Comparison of ENCODE assay signal across 1 cellular context in genomic region chr11:72752088-72752914, GRCh38.
TF ChIP-seq lines count a peak whose summit lies in the region.

TSS of gene ARAP1 (minus strand) at chr11:72752408. CDS start at chr11:72727128, 25,280 bp downstream.

TF ChIP-seq in K562, 482 proteins besides CTCF, POLR2A, EP300 and RAD21 (continued from another document and continues in another):
- TF ChIP-seq ATF7 (IDR thresholded peaks at IDR 0.05) (peak; percentile 44; the same call in 1 of the 2 replicates), TBL1XR1 (IDR thresholded peaks at IDR 0.05; ENCODE audit: low read length in 2 of 2) (no peak), CXXC5 (CRISPR knock-in tag; IDR thresholded peaks at IDR 0.05) (peak; percentile 62), CREB1 (IDR thresholded peaks at IDR 0.05) (no peak), CREB1 (CRISPR knock-in tag; IDR thresholded peaks at IDR 0.05) (0 out of 2 replicates have a peak, but pooled peaks have one; percentile 10), OTX1 (CRISPR knock-in tag; IDR thresholded peaks at IDR 0.05) (0 out of 2 replicates have a peak, but pooled peaks have one; percentile 30), ZNF134 (CRISPR knock-in tag; conservative IDR thresholded peaks at IDR 0.05) (peak; percentile 50; the same call in 1 of the 2 replicates), HMGN3 (IDR thresholded peaks at IDR 0.05; ENCODE audit: borderline replicate concordance, extremely low read depth, insufficient read length, low read depth, low read length) (peak; percentile 62), KAT7 (CRISPR knock-in tag; IDR thresholded peaks at IDR 0.05; ENCODE audit: borderline replicate concordance) (0 out of 2 replicates have a peak, but pooled peaks have one; percentile 53), NR2C2 (CRISPR knock-in tag; IDR thresholded peaks at IDR 0.05) (no peak), NR2C2 (tag; IDR thresholded peaks at IDR 0.05) (peak; percentile 50), E4F1 (CRISPR knock-in tag; IDR thresholded peaks at IDR 0.05; ENCODE audit: borderline replicate concordance) (0 out of 2 replicates have a peak, but pooled peaks have one; percentile 30), SMARCA5 (IDR thresholded peaks at IDR 0.05) (peak; percentile 89; the same call in 1 of the 2 replicates), SIN3A (IDR thresholded peaks at IDR 0.05; ENCODE audit: borderline replicate concordance in 2 of 2, control insufficient read depth in 1 of 2, low read depth in 2 of 2, low read length in 2 of 2) (peak; percentile 78 to 89; a peak in 3 of 4 replicates), SAP30 (IDR thresholded peaks at IDR 0.05; ENCODE audit: borderline replicate concordance, insufficient read depth, low read depth, low read length, poor library complexity, severe bottlenecking) (peak; percentile 25), HLTF (IDR thresholded peaks at IDR 0.05) (0 out of 2 replicates have a peak, but pooled peaks have one; percentile 11), SP1 (CRISPR knock-in tag; IDR thresholded peaks at IDR 0.05) (peak; percentile 76), ZNF583 (CRISPR knock-in tag; IDR thresholded peaks at IDR 0.05) (no peak), MAX (CRISPR knock-in tag; IDR thresholded peaks at IDR 0.05) (peak; percentile 66; the same call in 1 of the 2 replicates), HMG20A (CRISPR knock-in tag; conservative IDR thresholded peaks at IDR 0.05) (no peak), SIN3B (IDR thresholded peaks at IDR 0.05; ENCODE audit: low read depth) (no peak), RBM22 (IDR thresholded peaks at IDR 0.05; ENCODE audit: low read depth, low read length, poor library complexity, severe bottlenecking) (peak; percentile 90), HDAC2 (IDR thresholded peaks at IDR 0.05) (peak; percentile 91), ZNF121 (CRISPR knock-in tag; conservative IDR thresholded peaks at IDR 0.05) (peak; percentile 93), CCNT2 (IDR thresholded peaks at IDR 0.05; ENCODE audit: borderline replicate concordance, extremely low read depth, insufficient read length, low read depth, low read length) (peak; percentile 66), RBM25 (IDR thresholded peaks at IDR 0.05; ENCODE audit: low read depth, low read length, severe bottlenecking) (peak; percentile 87), HDAC1 (IDR thresholded peaks at IDR 0.05) (peak in 1 of 2 experiments; percentile 86; a peak in 2 of 4 replicates), USF2 (CRISPR knock-in tag; IDR thresholded peaks at IDR 0.05) (peak; percentile 97), E2F3 (CRISPR knock-in tag; IDR thresholded peaks at IDR 0.05) (no peak), KLF6 (CRISPR knock-in tag; IDR thresholded peaks at IDR 0.05; ENCODE audit: borderline replicate concordance) (peak; percentile 62; the same call in 1 of the 2 replicates), CBFA2T2 (conservative IDR thresholded peaks at IDR 0.05) (peak; percentile 58), ZNF785 (CRISPR knock-in tag; IDR thresholded peaks at IDR 0.05) (no peak), ZNF644 (tag; IDR thresholded peaks at IDR 0.05; ENCODE audit: low read depth) (no peak), RBFOX2 (IDR thresholded peaks at IDR 0.05; ENCODE audit: low read depth, low read length) (peak; percentile 83), RNF2 (IDR thresholded peaks at IDR 0.05) (no peak)
- TF ChIP-seq, protein P1, sequence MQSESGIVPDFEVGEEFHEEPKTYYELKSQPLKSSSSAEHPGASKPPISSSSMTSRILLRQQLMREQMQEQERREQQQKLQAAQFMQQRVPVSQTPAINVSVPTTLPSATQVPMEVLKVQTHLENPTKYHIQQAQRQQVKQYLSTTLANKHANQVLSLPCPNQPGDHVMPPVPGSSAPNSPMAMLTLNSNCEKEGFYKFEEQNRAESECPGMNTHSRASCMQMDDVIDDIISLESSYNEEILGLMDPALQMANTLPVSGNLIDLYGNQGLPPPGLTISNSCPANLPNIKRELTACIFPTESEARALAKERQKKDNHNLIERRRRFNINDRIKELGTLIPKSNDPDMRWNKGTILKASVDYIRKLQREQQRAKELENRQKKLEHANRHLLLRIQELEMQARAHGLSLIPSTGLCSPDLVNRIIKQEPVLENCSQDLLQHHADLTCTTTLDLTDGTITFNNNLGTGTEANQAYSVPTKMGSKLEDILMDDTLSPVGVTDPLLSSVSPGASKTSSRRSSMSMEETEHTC (IDR thresholded peaks at IDR 0.05): peak; percentile 30; the same call in 1 of the 2 replicates
- TF ChIP-seq, protein P2, sequence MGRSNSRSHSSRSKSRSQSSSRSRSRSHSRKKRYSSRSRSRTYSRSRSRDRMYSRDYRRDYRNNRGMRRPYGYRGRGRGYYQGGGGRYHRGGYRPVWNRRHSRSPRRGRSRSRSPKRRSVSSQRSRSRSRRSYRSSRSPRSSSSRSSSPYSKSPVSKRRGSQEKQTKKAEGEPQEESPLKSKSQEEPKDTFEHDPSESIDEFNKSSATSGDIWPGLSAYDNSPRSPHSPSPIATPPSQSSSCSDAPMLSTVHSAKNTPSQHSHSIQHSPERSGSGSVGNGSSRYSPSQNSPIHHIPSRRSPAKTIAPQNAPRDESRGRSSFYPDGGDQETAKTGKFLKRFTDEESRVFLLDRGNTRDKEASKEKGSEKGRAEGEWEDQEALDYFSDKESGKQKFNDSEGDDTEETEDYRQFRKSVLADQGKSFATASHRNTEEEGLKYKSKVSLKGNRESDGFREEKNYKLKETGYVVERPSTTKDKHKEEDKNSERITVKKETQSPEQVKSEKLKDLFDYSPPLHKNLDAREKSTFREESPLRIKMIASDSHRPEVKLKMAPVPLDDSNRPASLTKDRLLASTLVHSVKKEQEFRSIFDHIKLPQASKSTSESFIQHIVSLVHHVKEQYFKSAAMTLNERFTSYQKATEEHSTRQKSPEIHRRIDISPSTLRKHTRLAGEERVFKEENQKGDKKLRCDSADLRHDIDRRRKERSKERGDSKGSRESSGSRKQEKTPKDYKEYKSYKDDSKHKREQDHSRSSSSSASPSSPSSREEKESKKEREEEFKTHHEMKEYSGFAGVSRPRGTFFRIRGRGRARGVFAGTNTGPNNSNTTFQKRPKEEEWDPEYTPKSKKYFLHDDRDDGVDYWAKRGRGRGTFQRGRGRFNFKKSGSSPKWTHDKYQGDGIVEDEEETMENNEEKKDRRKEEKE (IDR thresholded peaks at IDR 0.05; ENCODE audit: borderline replicate concordance in 1 of 2, control insufficient read depth in 1 of 2, low read depth in 2 of 2, low read length in 1 of 2): no peak
- TF ChIP-seq, protein P3, sequence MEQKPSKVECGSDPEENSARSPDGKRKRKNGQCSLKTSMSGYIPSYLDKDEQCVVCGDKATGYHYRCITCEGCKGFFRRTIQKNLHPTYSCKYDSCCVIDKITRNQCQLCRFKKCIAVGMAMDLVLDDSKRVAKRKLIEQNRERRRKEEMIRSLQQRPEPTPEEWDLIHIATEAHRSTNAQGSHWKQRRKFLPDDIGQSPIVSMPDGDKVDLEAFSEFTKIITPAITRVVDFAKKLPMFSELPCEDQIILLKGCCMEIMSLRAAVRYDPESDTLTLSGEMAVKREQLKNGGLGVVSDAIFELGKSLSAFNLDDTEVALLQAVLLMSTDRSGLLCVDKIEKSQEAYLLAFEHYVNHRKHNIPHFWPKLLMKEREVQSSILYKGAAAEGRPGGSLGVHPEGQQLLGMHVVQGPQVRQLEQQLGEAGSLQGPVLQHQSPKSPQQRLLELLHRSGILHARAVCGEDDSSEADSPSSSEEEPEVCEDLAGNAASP (IDR thresholded peaks at IDR 0.05): no peak
- TF ChIP-seq, protein P4, sequence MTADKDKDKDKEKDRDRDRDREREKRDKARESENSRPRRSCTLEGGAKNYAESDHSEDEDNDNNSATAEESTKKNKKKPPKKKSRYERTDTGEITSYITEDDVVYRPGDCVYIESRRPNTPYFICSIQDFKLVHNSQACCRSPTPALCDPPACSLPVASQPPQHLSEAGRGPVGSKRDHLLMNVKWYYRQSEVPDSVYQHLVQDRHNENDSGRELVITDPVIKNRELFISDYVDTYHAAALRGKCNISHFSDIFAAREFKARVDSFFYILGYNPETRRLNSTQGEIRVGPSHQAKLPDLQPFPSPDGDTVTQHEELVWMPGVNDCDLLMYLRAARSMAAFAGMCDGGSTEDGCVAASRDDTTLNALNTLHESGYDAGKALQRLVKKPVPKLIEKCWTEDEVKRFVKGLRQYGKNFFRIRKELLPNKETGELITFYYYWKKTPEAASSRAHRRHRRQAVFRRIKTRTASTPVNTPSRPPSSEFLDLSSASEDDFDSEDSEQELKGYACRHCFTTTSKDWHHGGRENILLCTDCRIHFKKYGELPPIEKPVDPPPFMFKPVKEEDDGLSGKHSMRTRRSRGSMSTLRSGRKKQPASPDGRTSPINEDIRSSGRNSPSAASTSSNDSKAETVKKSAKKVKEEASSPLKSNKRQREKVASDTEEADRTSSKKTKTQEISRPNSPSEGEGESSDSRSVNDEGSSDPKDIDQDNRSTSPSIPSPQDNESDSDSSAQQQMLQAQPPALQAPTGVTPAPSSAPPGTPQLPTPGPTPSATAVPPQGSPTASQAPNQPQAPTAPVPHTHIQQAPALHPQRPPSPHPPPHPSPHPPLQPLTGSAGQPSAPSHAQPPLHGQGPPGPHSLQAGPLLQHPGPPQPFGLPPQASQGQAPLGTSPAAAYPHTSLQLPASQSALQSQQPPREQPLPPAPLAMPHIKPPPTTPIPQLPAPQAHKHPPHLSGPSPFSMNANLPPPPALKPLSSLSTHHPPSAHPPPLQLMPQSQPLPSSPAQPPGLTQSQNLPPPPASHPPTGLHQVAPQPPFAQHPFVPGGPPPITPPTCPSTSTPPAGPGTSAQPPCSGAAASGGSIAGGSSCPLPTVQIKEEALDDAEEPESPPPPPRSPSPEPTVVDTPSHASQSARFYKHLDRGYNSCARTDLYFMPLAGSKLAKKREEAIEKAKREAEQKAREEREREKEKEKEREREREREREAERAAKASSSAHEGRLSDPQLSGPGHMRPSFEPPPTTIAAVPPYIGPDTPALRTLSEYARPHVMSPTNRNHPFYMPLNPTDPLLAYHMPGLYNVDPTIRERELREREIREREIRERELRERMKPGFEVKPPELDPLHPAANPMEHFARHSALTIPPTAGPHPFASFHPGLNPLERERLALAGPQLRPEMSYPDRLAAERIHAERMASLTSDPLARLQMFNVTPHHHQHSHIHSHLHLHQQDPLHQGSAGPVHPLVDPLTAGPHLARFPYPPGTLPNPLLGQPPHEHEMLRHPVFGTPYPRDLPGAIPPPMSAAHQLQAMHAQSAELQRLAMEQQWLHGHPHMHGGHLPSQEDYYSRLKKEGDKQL (CRISPR knock-in tag; IDR thresholded peaks at IDR 0.05; ENCODE audit: borderline replicate concordance): no peak
- TF ChIP-seq, protein P5, sequence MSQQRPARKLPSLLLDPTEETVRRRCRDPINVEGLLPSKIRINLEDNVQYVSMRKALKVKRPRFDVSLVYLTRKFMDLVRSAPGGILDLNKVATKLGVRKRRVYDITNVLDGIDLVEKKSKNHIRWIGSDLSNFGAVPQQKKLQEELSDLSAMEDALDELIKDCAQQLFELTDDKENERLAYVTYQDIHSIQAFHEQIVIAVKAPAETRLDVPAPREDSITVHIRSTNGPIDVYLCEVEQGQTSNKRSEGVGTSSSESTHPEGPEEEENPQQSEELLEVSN (IDR thresholded peaks at IDR 0.05; ENCODE audit: borderline replicate concordance in 1 of 2, extremely low read depth in 1 of 2, insufficient read depth in 1 of 2, insufficient read length in 1 of 2, low read depth in 1 of 2, low read length in 1 of 2, poor library complexity in 1 of 2, severe bottlenecking in 1 of 2): peak in 1 of 2 experiments; percentile 60
- TF ChIP-seq, protein P6, sequence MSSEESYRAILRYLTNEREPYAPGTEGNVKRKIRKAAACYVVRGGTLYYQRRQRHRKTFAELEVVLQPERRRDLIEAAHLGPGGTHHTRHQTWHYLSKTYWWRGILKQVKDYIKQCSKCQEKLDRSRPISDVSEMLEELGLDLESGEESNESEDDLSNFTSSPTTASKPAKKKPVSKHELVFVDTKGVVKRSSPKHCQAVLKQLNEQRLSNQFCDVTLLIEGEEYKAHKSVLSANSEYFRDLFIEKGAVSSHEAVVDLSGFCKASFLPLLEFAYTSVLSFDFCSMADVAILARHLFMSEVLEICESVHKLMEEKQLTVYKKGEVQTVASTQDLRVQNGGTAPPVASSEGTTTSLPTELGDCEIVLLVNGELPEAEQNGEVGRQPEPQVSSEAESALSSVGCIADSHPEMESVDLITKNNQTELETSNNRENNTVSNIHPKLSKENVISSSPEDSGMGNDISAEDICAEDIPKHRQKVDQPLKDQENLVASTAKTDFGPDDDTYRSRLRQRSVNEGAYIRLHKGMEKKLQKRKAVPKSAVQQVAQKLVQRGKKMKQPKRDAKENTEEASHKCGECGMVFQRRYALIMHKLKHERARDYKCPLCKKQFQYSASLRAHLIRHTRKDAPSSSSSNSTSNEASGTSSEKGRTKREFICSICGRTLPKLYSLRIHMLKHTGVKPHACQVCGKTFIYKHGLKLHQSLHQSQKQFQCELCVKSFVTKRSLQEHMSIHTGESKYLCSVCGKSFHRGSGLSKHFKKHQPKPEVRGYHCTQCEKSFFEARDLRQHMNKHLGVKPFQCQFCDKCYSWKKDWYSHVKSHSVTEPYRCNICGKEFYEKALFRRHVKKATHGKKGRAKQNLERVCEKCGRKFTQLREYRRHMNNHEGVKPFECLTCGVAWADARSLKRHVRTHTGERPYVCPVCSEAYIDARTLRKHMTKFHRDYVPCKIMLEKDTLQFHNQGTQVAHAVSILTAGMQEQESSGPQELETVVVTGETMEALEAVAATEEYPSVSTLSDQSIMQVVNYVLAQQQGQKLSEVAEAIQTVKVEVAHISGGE (CRISPR knock-in tag; IDR thresholded peaks at IDR 0.05): 0 out of 6 replicates have a peak, but pooled peaks of 1 of the 3 experiments have one; percentile 43
